Comparison of ENCODE assay signal across 2 cellular contexts in the genomic region with DNA sequence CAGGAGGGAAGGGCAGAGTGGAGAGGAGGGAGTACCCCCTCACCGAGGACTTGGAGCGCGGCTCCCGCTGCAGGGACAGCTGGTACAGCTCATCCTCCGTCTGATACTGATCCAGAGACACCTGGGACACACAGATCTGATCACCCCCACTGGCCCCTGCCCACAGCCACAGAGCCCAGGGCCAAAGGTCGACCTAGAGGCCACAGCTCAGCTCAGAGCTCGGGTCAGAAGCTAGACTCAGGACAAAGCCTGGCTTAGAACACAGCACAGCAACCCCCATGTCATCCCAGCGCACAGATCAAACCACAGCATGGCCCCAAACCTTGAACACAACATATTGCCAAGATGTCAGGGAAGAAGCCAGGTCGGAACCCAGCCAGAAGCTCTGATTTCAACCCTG.
TF ChIP-seq lines count a peak whose summit lies in the region.

No MANE protein-coding gene starts in this region.

TF ChIP-seq in liver, 16 proteins besides CTCF, POLR2A, EP300 and RAD21 (continued from another document):
- TF ChIP-seq RXRA (IDR thresholded peaks at IDR 0.05) (peak in 1 of 2 donors; percentile 47), JUND (IDR thresholded peaks at IDR 0.05) (no peak), FOXA1 (IDR thresholded peaks at IDR 0.05) (no peak), HNF4A (conservative IDR thresholded peaks at IDR 0.05) (peak; percentile 53 to 75), EGR1 (IDR thresholded peaks at IDR 0.05; ENCODE audit: low read depth in 2 of 2) (no peak)
TF ChIP-seq in liver: peak in this region for 2.

TF ChIP-seq in HEK293T, 16 proteins besides CTCF, POLR2A, EP300 and RAD21 (continued from another document):
- TF ChIP-seq LEF1 (IDR thresholded peaks at IDR 0.05; ENCODE audit: borderline replicate concordance) (no peak), SP1 (IDR thresholded peaks at IDR 0.05) (no peak), FOXK2 (IDR thresholded peaks at IDR 0.05) (no peak), CTBP1 (IDR thresholded peaks at IDR 0.05; ENCODE audit: borderline replicate concordance) (no peak), TARDBP (IDR thresholded peaks at IDR 0.05) (no peak)
